In the genomic region with DNA sequence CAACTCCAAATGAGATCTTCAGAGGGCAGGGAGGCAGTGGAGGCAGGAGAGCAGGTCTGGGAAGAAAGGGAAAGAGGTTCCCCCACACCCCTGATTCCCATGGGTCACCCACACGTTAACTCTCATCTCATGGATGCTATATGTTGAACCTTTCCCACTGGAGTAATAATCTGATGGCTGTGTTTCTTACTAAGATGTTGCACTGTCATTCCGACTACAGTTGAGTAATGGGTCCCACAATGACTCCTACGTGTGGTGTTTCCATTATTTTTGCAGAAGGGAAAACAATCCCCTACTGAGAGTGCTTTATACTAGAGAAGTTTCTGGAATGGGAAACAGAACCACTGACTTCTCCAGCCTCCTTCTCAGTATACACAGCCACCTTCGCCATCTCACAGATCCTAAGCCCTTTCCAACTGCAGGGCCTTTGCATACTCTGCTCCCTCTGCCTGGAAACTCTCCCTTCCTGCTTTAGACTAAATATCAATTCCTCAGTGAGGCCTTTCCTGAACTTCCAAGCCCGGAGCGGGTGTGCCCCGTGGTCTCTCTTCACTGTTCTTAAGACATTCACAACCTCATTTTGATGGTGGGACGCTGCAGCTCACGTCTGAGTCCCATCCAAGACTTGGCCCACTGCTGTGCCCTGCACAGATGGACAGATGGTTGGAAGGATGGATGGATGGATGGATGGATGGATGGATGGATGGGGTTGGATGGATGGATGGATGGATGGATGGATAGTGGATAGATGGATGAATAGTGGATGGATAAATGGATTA, we compare ENCODE assay signal across 24 cellular contexts.
"Had no signal": no experiment of that assay in that cellular context is flagged by ENCODE, and none has a peak within 500 bp of the region (broad histone marks: within the 10 kb centered on the region; RNA-seq: fewer than 3 reads in every experiment).

No MANE protein-coding gene starts in this region.

- H3K4me3 Mint-ChIP-seq: activated CD4-positive, alpha-beta T cell treated with anti-CD3 and anti-CD28 coated beads, Interleukin-2, amount 10 ng/mL, durations not matched to agents 24 days and 14 days; activated CD8-positive, alpha-beta T cell treated with anti-CD3 and anti-CD28 coated beads, Interleukin-2, amount 10 ng/mL, durations not matched to agents 7 days and 5 days; activated naive CD4-positive, alpha-beta T cell treated with anti-CD3 and anti-CD28 coated beads, Interleukin-2, amount 50 U/mL, for 24 hours; endodermal cell; naive thymus-derived CD8-positive, alpha-beta T cell; stimulated activated naive B cell treated with anti-CD40 and anti-IgM and Interleukin-4, amounts not matched to agents 10 μg/mL and 1 μg/mL and 100 μg/mL, for 72 hours; T-helper 2 cell treated with Interferon-gamma antibody and Interleukin-4, amounts not matched to agents 5 μg/mL and 100 μg/mL, for 36 hours had no signal

- H3K36me3 Mint-ChIP-seq: activated naive CD4-positive, alpha-beta T cell treated with anti-CD3 and anti-CD28 coated beads, Interleukin-2, amount 50 U/mL, for 24 hours; naive thymus-derived CD8-positive, alpha-beta T cell; stimulated activated naive B cell treated with anti-CD40 and anti-IgM and Interleukin-4, amounts not matched to agents 10 μg/mL and 1 μg/mL and 100 μg/mL, for 72 hours had no signal

- H3K4me1 ChIP-seq: adrenal gland, body of pancreas, left lung, right atrium auricular region, thyroid gland had no signal

- H3K27ac ChIP-seq: adrenal gland, body of pancreas, left lung, right atrium auricular region, thyroid gland had no signal

- H3K4me3 ChIP-seq: adrenal gland, body of pancreas, dorsolateral prefrontal cortex, left lung, mucosa of descending colon, right atrium auricular region, skin epidermis, thyroid gland had no signal

- H3K27me3 Mint-ChIP-seq: activated CD4-positive, alpha-beta T cell treated with anti-CD3 and anti-CD28 coated beads, Interleukin-2, amount 10 ng/mL, durations not matched to agents 24 days and 14 days; activated naive CD4-positive, alpha-beta T cell treated with anti-CD3 and anti-CD28 coated beads, Interleukin-2, amount 50 U/mL, for 24 hours; progenitor cell of endocrine pancreas had no signal

- DNase-seq: activated CD4-positive, alpha-beta T cell treated with anti-CD3 and anti-CD28 coated beads, Interleukin-2, amount 10 ng/mL, durations not matched to agents 24 days and 14 days; activated CD4-positive, CD25-positive, alpha-beta regulatory T cell; activated CD8-positive, alpha-beta memory T cell treated with anti-CD3 and anti-CD28 coated beads, Interleukin-2, amount 50 U/mL, for 4 hours; activated CD8-positive, alpha-beta T cell treated with anti-CD3 and anti-CD28 coated beads, Interleukin-2, amount 10 ng/mL, durations not matched to agents 7 days and 5 days; activated effector memory CD4-positive, alpha-beta T cell treated with anti-CD3 and anti-CD28 coated beads, Interleukin-2, amount 50 U/mL, for 16 hours; activated T-cell treated with anti-CD3 and anti-CD28 coated beads, Interleukin-2, amount 50 U/mL, for 48 hours; adrenal gland; body of pancreas; dorsolateral prefrontal cortex; endodermal cell; kidney; left lung; mucosa of descending colon; naive thymus-derived CD8-positive, alpha-beta T cell; nucleus accumbens; stimulated activated CD4-positive, alpha-beta T cell treated with anti-CD3 and anti-CD28 coated beads, Interleukin-15, amount 100 ng/mL, for 24 hours; stimulated activated CD4-positive, alpha-beta T cell treated with anti-CD3 and anti-CD28 coated beads, Interleukin-4, amount 100 ng/mL, for 1 hour; stimulated activated naive B cell treated with anti-CD40 and anti-IgM and Interleukin-4, amounts not matched to agents 10 μg/mL and 1 μg/mL and 100 μg/mL, for 72 hours; thyroid gland had no signal

- H3K9me3 Mint-ChIP-seq: activated CD4-positive, alpha-beta T cell treated with anti-CD3 and anti-CD28 coated beads, Interleukin-2, amount 10 ng/mL, durations not matched to agents 24 days and 14 days; activated naive CD4-positive, alpha-beta T cell treated with anti-CD3 and anti-CD28 coated beads, Interleukin-2, amount 50 U/mL, for 24 hours; endodermal cell; T-helper 2 cell treated with Interferon-gamma antibody and Interleukin-4, amounts not matched to agents 5 μg/mL and 100 μg/mL, for 36 hours had no signal

- H3K27ac Mint-ChIP-seq: activated CD4-positive, alpha-beta T cell treated with anti-CD3 and anti-CD28 coated beads, Interleukin-2, amount 10 ng/mL, durations not matched to agents 24 days and 14 days; activated CD8-positive, alpha-beta T cell treated with anti-CD3 and anti-CD28 coated beads, Interleukin-2, amount 10 ng/mL, durations not matched to agents 7 days and 5 days; activated naive CD4-positive, alpha-beta T cell treated with anti-CD3 and anti-CD28 coated beads, Interleukin-2, amount 50 U/mL, for 24 hours; endodermal cell; naive thymus-derived CD8-positive, alpha-beta T cell; progenitor cell of endocrine pancreas; stimulated activated naive B cell treated with anti-CD40 and anti-IgM and Interleukin-4, amounts not matched to agents 10 μg/mL and 1 μg/mL and 100 μg/mL, for 72 hours; T-helper 2 cell treated with Interferon-gamma antibody and Interleukin-4, amounts not matched to agents 5 μg/mL and 100 μg/mL, for 36 hours had no signal

- H3K9me3 ChIP-seq: adrenal gland, body of pancreas, left lung, mucosa of descending colon, right atrium auricular region, thyroid gland had no signal

- H3K4me1 Mint-ChIP-seq: activated CD4-positive, alpha-beta T cell treated with anti-CD3 and anti-CD28 coated beads, Interleukin-2, amount 10 ng/mL, durations not matched to agents 24 days and 14 days; activated naive CD4-positive, alpha-beta T cell treated with anti-CD3 and anti-CD28 coated beads, Interleukin-2, amount 50 U/mL, for 24 hours; endodermal cell; naive thymus-derived CD8-positive, alpha-beta T cell had no signal

- H3K36me3 ChIP-seq: adrenal gland, left lung, right atrium auricular region, thyroid gland had no signal

- H3K27me3 ChIP-seq: adrenal gland, body of pancreas, dorsolateral prefrontal cortex, left lung, right atrium auricular region, thyroid gland had no signal

- FAIRE-seq: kidney had no signal

- ATAC-seq: activated CD8-positive, alpha-beta T cell treated with anti-CD3 and anti-CD28 coated beads, Interleukin-2, amount 10 ng/mL, durations not matched to agents 7 days and 5 days; body of pancreas; left lung; naive thymus-derived CD8-positive, alpha-beta T cell; stimulated activated naive B cell treated with anti-CD40 and anti-IgM and Interleukin-4, amounts not matched to agents 10 μg/mL and 1 μg/mL and 100 μg/mL, for 72 hours had no signal
